In genomic region chr6:291697-292505, GRCh38 we compare ENCODE assay signal across 8 cellular contexts. TPM values are rescaled to one million over a fixed set of nuclear protein-coding genes. Genes with fewer than 3 reads are reported as not detected.
A peak's percentile ranks its signal among the peaks of the same experiment; 100 is the strongest.
DNase-seq lines count a peak whose midpoint lies in the region; ATAC-seq, FAIRE-seq and TF ChIP-seq lines count a peak whose summit lies in the region.

A gene with protein sequence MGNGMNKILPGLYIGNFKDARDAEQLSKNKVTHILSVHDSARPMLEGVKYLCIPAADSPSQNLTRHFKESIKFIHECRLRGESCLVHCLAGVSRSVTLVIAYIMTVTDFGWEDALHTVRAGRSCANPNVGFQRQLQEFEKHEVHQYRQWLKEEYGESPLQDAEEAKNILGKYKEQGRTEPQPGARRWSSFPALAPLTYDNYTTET (plus strand): TSS chr6:292487. CDS start chr6:292540, 53 bp downstream.

- peak; percentile 81 to 83 for TF ChIP-seq POLR2A in HepG2 (IDR thresholded peaks at IDR 0.05; ENCODE audit: insufficient read depth in 1 of 2, low read depth in 2 of 2, low read length in 2 of 2)

- H3K9me3 Mint-ChIP-seq in activated B cell treated with CpG ODN at 0.5 μM for 24 hours: no peaks in the 10 kb centered on the region

- H2AFZ ChIP-seq in HepG2 (ENCODE audit: low read length): peak within 1 kb of the TSS; percentile 15

- H3K4me3 Mint-ChIP-seq in activated B cell treated with CpG ODN at 0.5 μM for 24 hours: peak within 1 kb of the TSS; percentile 97

- FAIRE-seq in HepG2 (lab: Jason Lieb, UNC): no peak

- intact Hi-C loops in activated B cell treated with CpG ODN at 0.5 μM for 24 hours (cut with micrococcal nuclease) (loop anchor here (1.0 to 5.0 kb wide), 13 partner anchors 21 to 419 kb away; partner anchors contain the start of gene IRF4), HepG2 (cut with micrococcal nuclease; ENCODE audit: unreplicated experiment) (loop anchor here (1.0 to 2.0 kb wide), 2 partner anchors 71 to 103 kb away; no protein-coding TSS in a partner anchor)

- H3K4me2 ChIP-seq in HepG2 (ENCODE audit: low read depth, low read length): peak within 1 kb of the TSS; percentile 91

- peak within 1 kb of the TSS; percentile 93 for H3K27ac Mint-ChIP-seq in activated B cell treated with CpG ODN at 0.5 μM for 24 hours

- peak within 1 kb of the TSS; percentile 90 for H3K27ac ChIP-seq in cingulate gyrus (ENCODE audit: low read depth, low read length)
- peak within 1 kb of the TSS; percentile 84 for H3K27ac ChIP-seq in HepG2 (ENCODE audit: extremely low read length, insufficient read depth, low read length)

- H3K27me3 ChIP-seq in HepG2 (ENCODE audit: control insufficient read depth in 1 of 2, insufficient read depth in 2 of 2, low read length in 2 of 2): peaks cover 0 to 18% of the 10 kb centered on the region in 2 experiments; a peak in 4 of 5 replicates

- peaks cover 4% of the 10 kb centered on the region; the same call in 1 of the 2 replicates for H4K20me1 ChIP-seq in HepG2 (ENCODE audit: insufficient read depth, low read length)

- H3K9ac ChIP-seq in HepG2 (ENCODE audit: insufficient read depth, low read depth, low read length): peak within 1 kb of the TSS; percentile 75

- no peaks in the 10 kb centered on the region for H3K27me3 Mint-ChIP-seq in activated B cell treated with CpG ODN at 0.5 μM for 24 hours

- ATAC-seq in HG03354 (IDR thresholded peaks at IDR 0.05; ENCODE audit: poor library complexity, severe bottlenecking, unreplicated experiment) (peak; percentile 46), activated B cell treated with CpG ODN at 0.5 μM for 24 hours (ENCODE audit: low read depth) (peak; percentile 63), HepG2 (peak; percentile 89)

- no peaks in the 10 kb centered on the region for H3K9me3 ChIP-seq in HepG2 (ENCODE audit: low read length)

- TF ChIP-seq RAD21 in HepG2 (CRISPR knock-in tag; IDR thresholded peaks at IDR 0.05): peak; percentile 61

- in situ Hi-C loops in HepG2 (cut with HindIII; ENCODE audit: extremely low pct_ligation_motif_present, low pct_unique_long_range_greater_than_20kb): loop anchor here (5.0 kb wide), 1 partner anchor 105 kb away; no protein-coding TSS in a partner anchor

- CTCF ChIA-PET in activated B cell treated with CpG ODN at 0.5 μM for 24 hours (lab: Charles Lee) (interaction anchor here (1.4 to 2.5 kb wide), 3 partner anchors 64 to 115 kb away, joined by 3 to 7 read pairs (median 7); partner anchors contain the start of gene IRF4), HepG2 (lab: Yijun Ruan, JAX; ENCODE audit: low intra/inter-chr PET ratio, low total read pairs) (no interaction called here)

- POLR2A ChIA-PET in activated B cell treated with CpG ODN at 0.5 μM for 24 hours (lab: Charles Lee) (interaction anchor here (0.7 to 6.5 kb wide), 36 partner anchors 14 to 199 kb away, joined by 3 to 152 read pairs (median 6); partner anchors contain the start of gene IRF4), HepG2 (lab: Yijun Ruan, JAX) (interaction anchor here (1.2 to 1.7 kb wide), 2 partner anchors 65 to 71 kb away, joined by 4 to 6 read pairs; no protein-coding TSS in a partner anchor)

- peaks cover 22% of the 10 kb centered on the region for H3K4me1 ChIP-seq in HepG2 (ENCODE audit: insufficient read depth, low read length)

- DNase-seq in activated naive CD4-positive, alpha-beta T cell treated with Interleukin-2 at 50 U/mL for 16 hours: peak; percentile 80
- DNase-seq in activated naive CD4-positive, alpha-beta T cell (lab: John Stamatoyannopoulos, UW): no peak
- peak; percentile 95 for DNase-seq in activated B cell treated with CpG ODN at 0.5 μM for 24 hours
- DNase-seq in HepG2 (ENCODE audit: low spot score): peak; percentile 80
- DNase-seq in stimulated activated CD4-positive, alpha-beta T cell treated with anti-CD3 and anti-CD28 coated beads, Interleukin-4, amount 100 ng/mL, for 24 hours: peak; percentile 78
- DNase-seq in C1 segment of cervical spinal cord (lab: John Stamatoyannopoulos, UW): no peak

- peaks cover 61% of the 10 kb centered on the region for H3K4me1 Mint-ChIP-seq in activated B cell treated with CpG ODN at 0.5 μM for 24 hours

- no TSS peak for BruUV-seq in HepG2 (replicated peaks; lab: Mats Ljungman, UMichigan)

- H3K79me2 ChIP-seq in HepG2 (ENCODE audit: insufficient read depth, low read length): peaks cover 33% of the 10 kb centered on the region

- peaks cover 9% of the 10 kb centered on the region for H3K36me3 Mint-ChIP-seq in activated B cell treated with CpG ODN at 0.5 μM for 24 hours (ENCODE audit: low read depth)

- TF ChIP-seq EP300 in HepG2 (IDR thresholded peaks at IDR 0.05; ENCODE audit: low read depth in 2 of 2, low read length in 2 of 2) (0 out of 4 replicates have a peak, but pooled peaks have one; percentile 7 to 22), HepG2 (CRISPR knock-in tag; IDR thresholded peaks at IDR 0.05; ENCODE audit: borderline replicate concordance) (no peak)

- no peaks in the 10 kb centered on the region for H3K36me3 ChIP-seq in HepG2 (replicated peaks in 1 of 2; ENCODE audit: control insufficient read depth in 1 of 2, insufficient read depth in 2 of 2, low read length in 2 of 2)

- peak within 1 kb of the TSS; percentile 61 to 85 (median 72) for H3K4me3 ChIP-seq in HepG2 (replicated peaks in 1 of 3; ENCODE audit: insufficient read depth in 1 of 3, low read depth in 2 of 3, low read length in 3 of 3)

- TF ChIP-seq CTCF in activated B cell treated with CpG ODN at 0.5 μM for 24 hours (IDR thresholded peaks at IDR 0.05): no peak
- no peak for TF ChIP-seq CTCF in HepG2 (CRISPR knock-in tag; IDR thresholded peaks at IDR 0.05)

- 59% methylated on average over 83 of the region's 85 CpGs for WGBS in HepG2 (ENCODE audit: low lambda C conversion rate)

TF ChIP-seq in HepG2, 621 proteins besides CTCF, POLR2A, EP300 and RAD21 (continues in another document):
- TF ChIP-seq TAF1 (CRISPR knock-in tag; IDR thresholded peaks at IDR 0.05) (peak; percentile 62), MLX (CRISPR knock-in tag; IDR thresholded peaks at IDR 0.05) (no peak), ZSCAN22 (CRISPR knock-in tag; IDR thresholded peaks at IDR 0.05) (no peak), ZNF260 (CRISPR knock-in tag; IDR thresholded peaks at IDR 0.05; ENCODE audit: borderline replicate concordance, low read depth) (no peak), ATM (IDR thresholded peaks at IDR 0.05; ENCODE audit: borderline replicate concordance) (no peak), ZNF883 (CRISPR knock-in tag; IDR thresholded peaks at IDR 0.05; ENCODE audit: not compliant biosample characterization) (peak; percentile 60), SP2 (CRISPR knock-in tag; IDR thresholded peaks at IDR 0.05) (0 out of 2 replicates have a peak, but pooled peaks have one; percentile 39), EHMT2 (IDR thresholded peaks at IDR 0.05; ENCODE audit: borderline replicate concordance, low read depth, low read length) (no peak), THAP7 (CRISPR knock-in tag; IDR thresholded peaks at IDR 0.05) (peak; percentile 64; the same call in 1 of the 2 replicates)
- TF ChIP-seq, protein P1, sequence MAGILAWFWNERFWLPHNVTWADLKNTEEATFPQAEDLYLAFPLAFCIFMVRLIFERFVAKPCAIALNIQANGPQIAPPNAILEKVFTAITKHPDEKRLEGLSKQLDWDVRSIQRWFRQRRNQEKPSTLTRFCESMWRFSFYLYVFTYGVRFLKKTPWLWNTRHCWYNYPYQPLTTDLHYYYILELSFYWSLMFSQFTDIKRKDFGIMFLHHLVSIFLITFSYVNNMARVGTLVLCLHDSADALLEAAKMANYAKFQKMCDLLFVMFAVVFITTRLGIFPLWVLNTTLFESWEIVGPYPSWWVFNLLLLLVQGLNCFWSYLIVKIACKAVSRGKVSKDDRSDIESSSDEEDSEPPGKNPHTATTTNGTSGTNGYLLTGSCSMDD (CRISPR knock-in tag; IDR thresholded peaks at IDR 0.05): no peak

RNA-seq across cellular contexts. Expression of the gene that starts here (rescaled TPM):
- total RNA-seq in activated B cell treated with CpG ODN at 0.5 μM for 24 hours (137 and 153 TPM in 2 replicates), HepG2 (2016; rRNA removed; fragmentation: Illumina TruSeq; extraction: Trizol) (29.1 and 32.8 TPM in 2 replicates)
- 22.6 TPM in 2 replicates for total RNA-seq in HepG2 (2016; cell fraction: cytosol; rRNA removed; fragmentation: Illumina TruSeq; extraction: Trizol; ENCODE audit: low read depth)
- total RNA-seq in HepG2 (2016; cell fraction: insoluble cytoplasmic fraction; rRNA removed; fragmentation: Illumina TruSeq; extraction: Trizol): 25.5 and 31.6 TPM in 2 replicates
- total RNA-seq in HepG2 (2016; cell fraction: membrane; rRNA removed; fragmentation: Illumina TruSeq; extraction: Trizol): 56.6 and 61.9 TPM in 2 replicates
- total RNA-seq in HepG2 (2016; cell fraction: nucleus; rRNA removed; fragmentation: Illumina TruSeq; extraction: Trizol): 32.2 and 39.4 TPM in 2 replicates
- 20.2 and 22.5 TPM in 2 replicates for polyA plus RNA-seq in HepG2 (2011; rRNA removed)
- 21.7 and 22.6 TPM in 2 replicates for polyA plus RNA-seq in HepG2 (2011; cell fraction: cytosol; rRNA removed)
- polyA plus RNA-seq in HepG2 (2011; cell fraction: nucleus; rRNA removed): 114 and 123 TPM in 2 replicates
- polyA plus RNA-seq in HepG2 (2012): 26.8 and 53.2 TPM in 2 replicates
- 30.2 and 39.2 TPM in 2 replicates for polyA plus RNA-seq in HepG2 (2016; cell fraction: cytosol; fragmentation: Illumina TruSeq; extraction: Trizol; ENCODE audit: low read depth)
- 30.2 and 36.3 TPM in 2 replicates for polyA plus RNA-seq in HepG2 (2016; cell fraction: insoluble cytoplasmic fraction; fragmentation: Illumina TruSeq; extraction: Trizol; ENCODE audit: low read depth)
- 58.4 and 62.7 TPM in 2 replicates for polyA plus RNA-seq in HepG2 (2016; cell fraction: membrane; fragmentation: Illumina TruSeq; extraction: Trizol; ENCODE audit: low read depth)
- 46.9 and 51.1 TPM in 2 replicates for polyA plus RNA-seq in HepG2 (2016; cell fraction: nucleus; fragmentation: Illumina TruSeq; extraction: Trizol; ENCODE audit: insufficient read depth, low read depth)
- polyA minus RNA-seq in HepG2 (2011; rRNA and poly(A)+ RNA removed; ENCODE audit: low replicate concordance): 5.3 and 29.0 TPM in 2 replicates
- 5.7 and 8.6 TPM in 2 replicates for polyA minus RNA-seq in HepG2 (2011; cell fraction: cytosol; rRNA and poly(A)+ RNA removed)
- polyA minus RNA-seq in HepG2 (2011; cell fraction: nucleus; rRNA and poly(A)+ RNA removed): 42.6 and 44.8 TPM in 2 replicates

Comparison
In these comparisons a context has a peak if more than half of its experiments do, and no peak if none do; other contexts are left out.
1. DNase-seq: peak in activated naive CD4-positive, alpha-beta T cell treated with Interleukin-2 at 50 U/mL for 16 hours (single experiment), activated B cell treated with CpG ODN at 0.5 μM for 24 hours (single experiment), HepG2 (single experiment) and stimulated activated CD4-positive, alpha-beta T cell treated with anti-CD3 and anti-CD28 coated beads, Interleukin-4, amount 100 ng/mL, for 24 hours (single experiment); none in activated naive CD4-positive, alpha-beta T cell (0 of 4) and C1 segment of cervical spinal cord (0 of 14).
2. Peak in every context shown above with its lines, with median percentiles within 50 percentile points of each other: ATAC-seq.